ENCODE assay signal across 8 cellular contexts in the genomic region with DNA sequence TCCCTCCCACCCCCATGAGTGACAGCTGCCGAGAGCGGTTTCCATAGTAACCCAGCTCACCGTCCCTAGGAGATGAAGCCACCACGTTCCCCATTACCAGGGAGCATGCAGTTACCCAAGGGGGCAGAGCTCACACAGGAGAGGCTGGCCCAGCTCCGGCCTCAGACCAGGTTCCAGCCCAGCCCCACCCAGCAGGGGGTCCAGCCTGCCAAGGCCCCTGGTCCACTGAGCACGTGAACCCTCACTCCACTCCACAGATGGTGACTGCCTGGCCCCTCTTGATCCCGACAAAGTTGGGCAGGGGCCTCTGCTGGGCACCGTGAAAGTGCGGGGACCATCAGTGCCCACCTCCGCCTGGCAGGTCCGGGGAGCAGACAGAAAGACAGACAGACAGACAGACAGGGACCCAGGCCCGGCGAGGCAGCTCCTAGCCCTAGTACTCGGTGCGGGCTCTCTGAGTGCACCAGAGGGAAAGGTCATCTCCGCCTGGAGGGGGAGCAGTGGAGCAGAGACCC. TPM values are rescaled to one million over a fixed set of nuclear protein-coding genes. Genes with fewer than 3 reads are reported as not detected.
DNase-seq lines count a peak whose midpoint lies in the region; ATAC-seq and TF ChIP-seq lines count a peak whose summit lies in the region.

No MANE protein-coding gene starts in this region.

- POLR2A ChIA-PET in CD4-positive, alpha-beta T cell (lab: Charles Lee): interaction anchor here (0.8 to 2.5 kb wide), 4 partner anchors 10 to 487 kb away, joined by 4 to 11 read pairs (median 5); partner anchors contain the start of gene MRPL54

- intact Hi-C loops in CD4-positive, alpha-beta T cell (cut with DNase I, micrococcal nuclease): loop anchor here in 1 of 2 experiments (10.0 kb wide), 1 partner anchor 320 kb away; no protein-coding TSS in a partner anchor
- intact Hi-C loops in natural killer cell (cut with micrococcal nuclease): no loop called here

- peaks cover 11% of the 10 kb centered on the region for H3K27me3 ChIP-seq in CD4-positive, alpha-beta T cell (ENCODE audit: control insufficient read depth, insufficient read depth, low read length)

- H3K4me3 ChIP-seq in choroid plexus epithelial cell (ENCODE audit: low read depth, low read length): peak overlapping the region; percentile 44

- no peak overlapping the region for H3K27ac ChIP-seq in CD4-positive, alpha-beta T cell (ENCODE audit: low read depth, low read length)

- H3K9me3 Mint-ChIP-seq in CD4-positive, alpha-beta T cell: no peaks in the 10 kb centered on the region
- peaks cover 13% of the 10 kb centered on the region for H3K9me3 Mint-ChIP-seq in HFFc6
- H3K9me3 Mint-ChIP-seq in natural killer cell: no peaks in the 10 kb centered on the region

- DNase-seq in CD4-positive, alpha-beta T cell: peak in 4 of 10 experiments; percentile 5 to 36 (median 21)
- no peak for DNase-seq in HFFc6
- peak; percentile 16 for DNase-seq in SHP77 treated with DMSO at 0.1 percent for 48 hours (lab: John Stamatoyannopoulos, UW)
- peak; percentile 12 for DNase-seq in choroid plexus epithelial cell (ENCODE audit: low read depth)
- no peak for DNase-seq in natural killer cell
- DNase-seq in LoVo (ENCODE audit: low spot score): no peak

- H3K36me3 Mint-ChIP-seq in CD4-positive, alpha-beta T cell (ENCODE audit: low read depth): no peaks in the 10 kb centered on the region
- no peaks in the 10 kb centered on the region for H3K36me3 Mint-ChIP-seq in HFFc6 (ENCODE audit: low read depth)
- H3K36me3 Mint-ChIP-seq in natural killer cell: no peaks in the 10 kb centered on the region

- H3K4me3 Mint-ChIP-seq in CD4-positive, alpha-beta T cell: peak overlapping the region; percentile 83
- H3K4me3 Mint-ChIP-seq in HFFc6: peak overlapping the region; percentile 76
- H3K4me3 Mint-ChIP-seq in natural killer cell: peak overlapping the region; percentile 90

- peak; percentile 4 for ATAC-seq in CD4-positive, alpha-beta T cell (ENCODE audit: poor library complexity)
- ATAC-seq in natural killer cell (peak; percentile 18 to 40 (median 33)), GM21367 (IDR thresholded peaks at IDR 0.05; ENCODE audit: unreplicated experiment) (no peak), HG02973 (IDR thresholded peaks at IDR 0.05; ENCODE audit: unreplicated experiment) (no peak)

- peaks cover 14% of the 10 kb centered on the region for H3K27me3 Mint-ChIP-seq in CD4-positive, alpha-beta T cell
- H3K27me3 Mint-ChIP-seq in HFFc6 (ENCODE audit: insufficient read depth) (peaks cover 20% of the 10 kb centered on the region), natural killer cell (ENCODE audit: low read depth in 2 of 2) (peaks cover 8 to 19% of the 10 kb centered on the region in 2 donors)

- H3K27ac Mint-ChIP-seq in CD4-positive, alpha-beta T cell: peak overlapping the region; percentile 50
- H3K27ac Mint-ChIP-seq in HFFc6: peak overlapping the region; percentile 35; the same call in 1 of the 2 replicates
- peak overlapping the region; percentile 55 to 86 for H3K27ac Mint-ChIP-seq in natural killer cell

- CTCF ChIA-PET in CD4-positive, alpha-beta T cell (lab: Charles Lee): interaction anchor here (0.6 to 1.5 kb wide), 4 partner anchors 25 to 313 kb away, joined by 3 to 4 read pairs (median 3); no protein-coding TSS in a partner anchor

- no peaks in the 10 kb centered on the region for H3K9me3 ChIP-seq in CD4-positive, alpha-beta T cell (ENCODE audit: control insufficient read depth, low read length)

- no peak for TF ChIP-seq CTCF in CD4-positive, alpha-beta T cell (IDR thresholded peaks at IDR 0.05)
- TF ChIP-seq CTCF in HFFc6 (IDR thresholded peaks at IDR 0.05) (no peak; the same call in 1 of the 2 replicates), choroid plexus epithelial cell (conservative IDR thresholded peaks at IDR 0.05; ENCODE audit: low read depth, low read length) (peak; percentile 51), natural killer cell (IDR thresholded peaks at IDR 0.05) (no peak)

- peaks cover 17% of the 10 kb centered on the region for H3K4me1 Mint-ChIP-seq in CD4-positive, alpha-beta T cell (ENCODE audit: low read depth)
- H3K4me1 Mint-ChIP-seq in HFFc6 (ENCODE audit: low read depth) (peaks cover 6% of the 10 kb centered on the region; the same call in 1 of the 2 replicates), natural killer cell (peaks cover 10 to 13% of the 10 kb centered on the region in 2 donors)

RNA-seq across cellular contexts. Expression of gene CELF5, which starts 50.7 kb away (rescaled TPM):
- under 1 TPM; 0.36 TPM for total RNA-seq in CD4-positive, alpha-beta T cell
- total RNA-seq in HFFc6 (2021; fragmentation: NEBNext Ultra II Directional; extraction: Animal tissue kit (Norgen Biotek cat#: 25700)): under 1 TPM in 3 of 6 experiments, not detected in 3; 0.20 to 0.46 (median 0.30) TPM
- under 1 TPM in 2 of 3 donors, not detected in 1; 0.41 to 0.83 TPM for total RNA-seq in natural killer cell

Comparison
In these comparisons a context has a peak if more than half of its experiments do, and no peak if none do; other contexts are left out.
1. ATAC-seq: peak in CD4-positive, alpha-beta T cell (single experiment) and natural killer cell (3 of 3); none in GM21367 (single experiment) and HG02973 (single experiment).
2. DNase-seq: peak in SHP77 treated with DMSO at 0.1 percent for 48 hours (single experiment) and choroid plexus epithelial cell (single experiment); none in HFFc6 (single experiment), natural killer cell (single experiment) and LoVo (single experiment).
3. Peak in every context shown above with its lines, with median percentiles within 50 percentile points of each other: H3K27ac Mint-ChIP-seq and H3K4me3 Mint-ChIP-seq.